Comparison of ENCODE assay signal across 8 cellular contexts in genomic region chr3:192819001-192819569, GRCh38.
DNase-seq lines count a peak whose midpoint lies in the region; ATAC-seq, FAIRE-seq and TF ChIP-seq lines count a peak whose summit lies in the region.

No MANE protein-coding gene starts in this region.

- no peaks in the 10 kb centered on the region for H3K36me3 Mint-ChIP-seq in memory B cell

- peak; percentile 41 for DNase-seq in activated T-helper 9 cell treated with anti-CD3 and anti-CD28 coated beads, Interleukin-2, amount 50 U/mL, for 16 hours (ENCODE audit: low read depth)
- no peak for DNase-seq in memory B cell (ENCODE audit: low spot score in 2 of 2)
- no peak for DNase-seq in C1 segment of cervical spinal cord (lab: John Stamatoyannopoulos, UW)
- DNase-seq in D721Med (ENCODE audit: insufficient read length, low spot score) = no peak
- DNase-seq in dorsolateral prefrontal cortex = no peak

- FAIRE-seq in D721Med (lab: Jason Lieb, UNC) = no peak

- peaks cover 5% of the 10 kb centered on the region for H3K4me1 Mint-ChIP-seq in memory B cell

- H3K9me3 Mint-ChIP-seq in memory B cell = no peaks in the 10 kb centered on the region

- H3K27me3 Mint-ChIP-seq in memory B cell = no peaks in the 10 kb centered on the region

- TF ChIP-seq CTCF in D721Med (IDR thresholded peaks at IDR 0.05; ENCODE audit: insufficient read depth, missing control alignments) (no peak), dorsolateral prefrontal cortex (IDR thresholded peaks at IDR 0.05 in 54 of 56, conservative IDR thresholded peaks at IDR 0.05 in 2 of 56; ENCODE audit: low read depth in 1 of 56, partially characterized antibody in 56 of 56) (no peak)

- no peak overlapping the region for H3K4me3 Mint-ChIP-seq in memory B cell

- no peak overlapping the region for H3K27ac ChIP-seq in dorsolateral prefrontal cortex

- intact Hi-C loops in dorsolateral prefrontal cortex (cut with DNase I) = loop anchor here (5.0 to 10.0 kb wide), 4 partner anchors 98 to 636 kb away; partner anchors contain the start of gene MB21D2 (in 1 of the 2)

- H3K27me3 ChIP-seq in dorsolateral prefrontal cortex = no peaks in the 10 kb centered on the region

- ATAC-seq in GM18873 (IDR thresholded peaks at IDR 0.05; ENCODE audit: low FRiP score, unreplicated experiment) (peak; percentile 75), HG03439 (IDR thresholded peaks at IDR 0.05; ENCODE audit: unreplicated experiment) (peak; percentile 47), memory B cell (ENCODE audit: low read depth) (peak; percentile 76), GM19328 (IDR thresholded peaks at IDR 0.05; ENCODE audit: unreplicated experiment) (no peak)

- H3K27ac Mint-ChIP-seq in memory B cell = peak overlapping the region; percentile 49

- H3K4me3 ChIP-seq in dorsolateral prefrontal cortex = no peak overlapping the region
